ENCODE assay signal across 16 cellular contexts in genomic region chr15:65512189-65512588, GRCh38. TPM values are rescaled to one million over a fixed set of nuclear protein-coding genes. Genes with fewer than 3 reads are reported as not detected.
DNase-seq lines count a peak whose midpoint lies in the region; ATAC-seq and TF ChIP-seq lines count a peak whose summit lies in the region.
"Had no signal": no experiment of that assay in that cellular context is flagged by ENCODE, and none has a peak within 500 bp of the region (broad histone marks: within the 10 kb centered on the region; RNA-seq: fewer than 3 reads in every experiment).

No MANE protein-coding gene starts in this region.

- H3K9me3 Mint-ChIP-seq in brain: peaks cover 0 to 3% (median 0%) of the 10 kb centered on the region in 5 experiments
- H3K9me3 Mint-ChIP-seq: activated T-cell treated with anti-CD3 and anti-CD28 coated beads, Interleukin-2, amount 50 U/mL, for 72 hours; IgD-negative memory B cell; T-cell had no signal

- H3K4me1 Mint-ChIP-seq in brain: peaks cover 52% of the 10 kb centered on the region

- peaks cover 16 to 54% (median 42%) of the 10 kb centered on the region in 4 donors for H3K4me1 ChIP-seq in stomach

- no peak for TF ChIP-seq POLR2A in stomach (IDR thresholded peaks at IDR 0.05)

- H3K9me3 ChIP-seq in stomach: no peaks in the 10 kb centered on the region
- H3K9me3 ChIP-seq: BLaER1 treated with 17β-estradiol and CSF1 and Interleukin-3, amounts not matched to agents 10 nM and 100 nM; body of pancreas; neutrophil had no signal

- H3K27ac ChIP-seq in stomach: peak overlapping the region in 3 of 5 donors; percentile 31 to 57 (median 54)
- H3K27ac ChIP-seq: BLaER1 treated with 17β-estradiol and CSF1 and Interleukin-3, amounts not matched to agents 10 nM and 100 nM; neutrophil had no signal

- 93 to 95% (median 93%) methylated on average over 5 of the region's 5 CpGs for WGBS in stomach, 5 donors

- no peaks in the 10 kb centered on the region for H3K27me3 ChIP-seq in stomach
- H3K27me3 ChIP-seq: BLaER1 treated with 17β-estradiol and CSF1 and Interleukin-3, amounts not matched to agents 10 nM and 100 nM; body of pancreas; neutrophil had no signal

- H3K27ac Mint-ChIP-seq in brain: peak overlapping the region in 4 of 5 experiments; percentile 85 to 89 (median 87)

- H3K4me3 ChIP-seq in LNCaP clone FGC (ENCODE audit: low read depth, low read length) (peak overlapping the region; percentile 12), stomach (peak overlapping the region in 1 of 4 donors; percentile 11)
- H3K4me3 ChIP-seq: BLaER1 treated with 17β-estradiol and CSF1 and Interleukin-3, amounts not matched to agents 10 nM and 100 nM; body of pancreas had no signal

- no peak for TF ChIP-seq EP300 in stomach (IDR thresholded peaks at IDR 0.05)

- intact Hi-C loops in stomach (cut with DNase I; ENCODE audit: low total_unique reads): no loop called here

- no peak for DNase-seq in LNCaP clone FGC (ENCODE audit: low read depth)
- DNase-seq in medulla oblongata (ENCODE audit: extremely low spot score): peak; percentile 15
- no peak for DNase-seq in stomach
- no peak for DNase-seq in NCI-H526 (lab: John Stamatoyannopoulos, UW)
- no peak for DNase-seq in SHP77 (lab: John Stamatoyannopoulos, UW)
- DNase-seq: activated CD4-positive, alpha-beta T cell treated with anti-CD3 and anti-CD28 coated beads for 1 hour; activated T-cell treated with anti-CD3 and anti-CD28 coated beads, Interleukin-2, amount 50 U/mL, for 72 hours; NCI-H1105 treated with DMSO at 0.1 percent for 48 hours had no signal

- H3K4me3 Mint-ChIP-seq in brain: peak overlapping the region in 4 of 5 experiments; percentile 70 to 82 (median 78)

- H3K36me3 ChIP-seq in stomach: peaks cover 14 to 65% (median 58%) of the 10 kb centered on the region in 4 donors

- no peak for ATAC-seq in GM21529 (IDR thresholded peaks at IDR 0.05; ENCODE audit: unreplicated experiment)
- no peak for ATAC-seq in HG02973 (IDR thresholded peaks at IDR 0.05; ENCODE audit: unreplicated experiment)
- ATAC-seq: activated T-cell treated with anti-CD3 and anti-CD28 coated beads, Interleukin-2, amount 50 U/mL, for 72 hours; body of pancreas had no signal

- H3K36me3 Mint-ChIP-seq in brain: peaks cover 26% of the 10 kb centered on the region

- TF ChIP-seq CTCF in LNCaP clone FGC (IDR thresholded peaks at IDR 0.05; ENCODE audit: control insufficient read depth, extremely low read depth, insufficient read depth): no peak
- no peak for TF ChIP-seq CTCF in brain (conservative IDR thresholded peaks at IDR 0.05)
- no peak for TF ChIP-seq CTCF in stomach (IDR thresholded peaks at IDR 0.05)

- H3K27me3 Mint-ChIP-seq in brain: peaks cover 10% of the 10 kb centered on the region
- H3K27me3 Mint-ChIP-seq: IgD-negative memory B cell, T-cell had no signal

RNA-seq across cellular contexts. Expression of gene DPP8, which starts 5.3 kb away (rescaled TPM):
- 6.1 TPM for polyA plus RNA-seq in brain (ENCODE audit: insufficient read depth, low read depth, low replicate concordance)
- total RNA-seq in stomach: 10 to 100 TPM in 4 of 5 donors, 1 to 10 TPM in 1; 8.8 to 89.0 (median 40.6) TPM
- 10 to 100 TPM in 2 of 3 donors, 1 to 10 TPM in 1; 4.5 to 17.7 (median 10.5) TPM for polyA plus RNA-seq in stomach

RNA-seq across cellular contexts. Expression of gene HACD3, which starts 18.1 kb away (rescaled TPM):
- polyA plus RNA-seq in brain (ENCODE audit: insufficient read depth, low read depth, low replicate concordance): 97.9 TPM
- total RNA-seq in stomach: 100 to 1,000 TPM in 1 of 5 donors, 10 to 100 TPM in 3, 1 to 10 TPM in 1; 7.0 to 128 (median 32.6) TPM
- 10 to 100 TPM; 11.5 to 16.7 (median 13.5) TPM for polyA plus RNA-seq in stomach
